Comparison of ENCODE assay signal across 27 cellular contexts in the genomic region with DNA sequence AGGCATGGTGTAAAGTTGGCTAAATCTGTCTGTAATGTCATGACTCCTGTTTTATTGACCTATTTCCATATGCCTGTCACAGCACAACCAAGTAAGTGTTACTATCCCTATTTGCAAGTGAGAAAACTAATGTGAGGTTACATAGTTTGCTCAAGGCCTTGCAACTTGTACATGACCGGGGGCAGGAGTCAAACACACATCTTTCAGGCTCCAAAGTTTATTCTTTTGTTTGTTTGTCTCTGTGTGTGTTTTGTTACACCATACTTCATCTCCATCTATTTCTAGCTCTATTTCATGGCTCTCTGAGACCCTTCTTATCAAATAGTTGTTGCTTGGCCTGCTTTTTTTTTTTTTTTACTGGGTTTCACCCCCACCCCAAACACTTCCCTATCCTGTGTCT.
"Had no signal": no experiment of that assay in that cellular context is flagged by ENCODE, and none has a peak within 500 bp of the region (broad histone marks: within the 10 kb centered on the region; RNA-seq: fewer than 3 reads in every experiment).

No MANE protein-coding gene starts in this region.

- ATAC-seq: activated T-cell treated with anti-CD3 and anti-CD28 coated beads, Interleukin-2, amount 50 U/mL, for 72 hours had no signal

- H3K4me3 Mint-ChIP-seq: activated CD4-positive, alpha-beta memory T cell treated with anti-CD3 and anti-CD28 coated beads, Interleukin-2, amount 10 ng/mL, durations not matched to agents 7 days and 5 days; activated CD4-positive, alpha-beta T cell treated with anti-CD3 and anti-CD28 coated beads, Interleukin-2, amount 10 ng/mL, durations not matched to agents 7 days and 5 days; activated naive CD8-positive, alpha-beta T cell; activated T-cell treated with anti-CD3 and anti-CD28 coated beads, Interleukin-2, amount 50 U/mL, for 24 hours; activated T-cell treated with anti-CD3 and anti-CD28 coated beads, Interleukin-2, amount 50 U/mL, for 72 hours; brain; dendritic cell treated with granulocyte-macrophage colony-stimulating factor and Interleukin-4, amounts not matched to agents 40 ng/mL and 50 ng/mL, for 4 days had no signal

- H3K4me1 Mint-ChIP-seq: brain had no signal

- H3K27ac Mint-ChIP-seq: activated CD4-positive, alpha-beta memory T cell treated with anti-CD3 and anti-CD28 coated beads, Interleukin-2, amount 10 ng/mL, durations not matched to agents 7 days and 5 days; activated CD4-positive, alpha-beta T cell treated with anti-CD3 and anti-CD28 coated beads, Interleukin-2, amount 10 ng/mL, durations not matched to agents 7 days and 5 days; activated naive CD8-positive, alpha-beta T cell; activated T-cell treated with anti-CD3 and anti-CD28 coated beads, Interleukin-2, amount 50 U/mL, for 24 hours; activated T-cell treated with anti-CD3 and anti-CD28 coated beads, Interleukin-2, amount 50 U/mL, for 72 hours; dendritic cell treated with granulocyte-macrophage colony-stimulating factor and Interleukin-4, amounts not matched to agents 40 ng/mL and 50 ng/mL, for 4 days had no signal

- H3K9me3 Mint-ChIP-seq: activated T-cell treated with anti-CD3 and anti-CD28 coated beads, Interleukin-2, amount 50 U/mL, for 24 hours had no signal

- H3K36me3 Mint-ChIP-seq: activated naive CD8-positive, alpha-beta T cell; brain had no signal

- DNase-seq: activated CD4-positive, alpha-beta memory T cell treated with anti-CD3 and anti-CD28 coated beads, Interleukin-2, amount 10 ng/mL, durations not matched to agents 7 days and 5 days; activated CD4-positive, alpha-beta T cell treated with anti-CD3 and anti-CD28 coated beads for 1 hour; activated CD4-positive, alpha-beta T cell treated with anti-CD3 and anti-CD28 coated beads for 4 hours; activated CD4-positive, alpha-beta T cell treated with anti-CD3 and anti-CD28 coated beads, Interleukin-2, amount 10 ng/mL, durations not matched to agents 7 days and 5 days; activated CD4-positive, alpha-beta T cell treated with anti-CD3 and anti-CD28 coated beads, Interleukin-2, amount 50 U/mL, for 4 hours; activated CD8-positive, alpha-beta memory T cell treated with anti-CD3 and anti-CD28 coated beads, Interleukin-2, amount 50 U/mL, for 48 hours; activated effector memory CD4-positive, alpha-beta T cell treated with Interleukin-2 at 50 U/mL for 16 hours; activated gamma-delta T cell treated with Interleukin-2 at 50 U/mL for 16 hours; activated naive CD4-positive, alpha-beta T cell treated with anti-CD3 and anti-CD28 coated beads, Interleukin-2, amount 50 U/mL, for 16 hours; activated naive CD4-positive, alpha-beta T cell treated with Interleukin-2 at 50 U/mL for 16 hours; activated T-cell treated with anti-CD3 and anti-CD28 coated beads for 4 hours; activated T-cell treated with anti-CD3 and anti-CD28 coated beads, Interleukin-2, amount 50 U/mL, for 24 hours; activated T-cell treated with anti-CD3 and anti-CD28 coated beads, Interleukin-2, amount 50 U/mL, for 72 hours; central memory CD4-positive, alpha-beta T cell; effector memory CD4-positive, alpha-beta T cell; erythroblast; esophagus squamous epithelium; foreskin melanocyte; T-helper 2 cell had no signal

- H3K36me3 ChIP-seq: ascending aorta, breast epithelium, esophagus squamous epithelium had no signal

- H3K4me1 ChIP-seq: ascending aorta, breast epithelium, esophagus squamous epithelium had no signal

- H3K9me3 ChIP-seq: ascending aorta, breast epithelium, esophagus squamous epithelium had no signal

- H3K4me3 ChIP-seq: ascending aorta, breast epithelium, cardiac muscle cell, coronary artery, dorsolateral prefrontal cortex, esophagus squamous epithelium had no signal

- H3K27me3 Mint-ChIP-seq: activated CD4-positive, alpha-beta T cell treated with anti-CD3 and anti-CD28 coated beads, Interleukin-2, amount 10 ng/mL, durations not matched to agents 7 days and 5 days; activated naive CD8-positive, alpha-beta T cell; activated T-cell treated with anti-CD3 and anti-CD28 coated beads, Interleukin-2, amount 50 U/mL, for 24 hours; dendritic cell treated with granulocyte-macrophage colony-stimulating factor and Interleukin-4, amounts not matched to agents 40 ng/mL and 50 ng/mL, for 4 days had no signal

- H3K27me3 ChIP-seq: ascending aorta, breast epithelium, cardiac muscle cell, dorsolateral prefrontal cortex, esophagus squamous epithelium had no signal

- H3K27ac ChIP-seq: ascending aorta, cardiac muscle cell, coronary artery, esophagus squamous epithelium had no signal
